2 cellular contexts compared by ENCODE assay signal in genomic region chr11:1670928-1671371, GRCh38.
TF ChIP-seq lines count a peak whose summit lies in the region.

No MANE protein-coding gene starts in this region.

TF ChIP-seq in HEK293, 187 proteins besides CTCF, POLR2A, EP300 and RAD21:
- peak; percentile 81 for TF ChIP-seq EGR2 (tag by site-specific recombination; IDR thresholded peaks at IDR 0.05; ENCODE audit: low read depth)
- TF ChIP-seq ZFHX2 (tag by site-specific recombination; conservative IDR thresholded peaks at IDR 0.05), result peak; percentile 68
- no peak for TF ChIP-seq ZNF830 (tag by site-specific recombination; IDR thresholded peaks at IDR 0.05; ENCODE audit: low read depth)
- TF ChIP-seq ZNF658 (tag by site-specific recombination; IDR thresholded peaks at IDR 0.05), result no peak

TF ChIP-seq in HepG2, 621 proteins besides CTCF, POLR2A, EP300 and RAD21:
- TF ChIP-seq ZBTB38 (CRISPR knock-in tag; IDR thresholded peaks at IDR 0.05), result peak; percentile 91
- TF ChIP-seq, protein P1, sequence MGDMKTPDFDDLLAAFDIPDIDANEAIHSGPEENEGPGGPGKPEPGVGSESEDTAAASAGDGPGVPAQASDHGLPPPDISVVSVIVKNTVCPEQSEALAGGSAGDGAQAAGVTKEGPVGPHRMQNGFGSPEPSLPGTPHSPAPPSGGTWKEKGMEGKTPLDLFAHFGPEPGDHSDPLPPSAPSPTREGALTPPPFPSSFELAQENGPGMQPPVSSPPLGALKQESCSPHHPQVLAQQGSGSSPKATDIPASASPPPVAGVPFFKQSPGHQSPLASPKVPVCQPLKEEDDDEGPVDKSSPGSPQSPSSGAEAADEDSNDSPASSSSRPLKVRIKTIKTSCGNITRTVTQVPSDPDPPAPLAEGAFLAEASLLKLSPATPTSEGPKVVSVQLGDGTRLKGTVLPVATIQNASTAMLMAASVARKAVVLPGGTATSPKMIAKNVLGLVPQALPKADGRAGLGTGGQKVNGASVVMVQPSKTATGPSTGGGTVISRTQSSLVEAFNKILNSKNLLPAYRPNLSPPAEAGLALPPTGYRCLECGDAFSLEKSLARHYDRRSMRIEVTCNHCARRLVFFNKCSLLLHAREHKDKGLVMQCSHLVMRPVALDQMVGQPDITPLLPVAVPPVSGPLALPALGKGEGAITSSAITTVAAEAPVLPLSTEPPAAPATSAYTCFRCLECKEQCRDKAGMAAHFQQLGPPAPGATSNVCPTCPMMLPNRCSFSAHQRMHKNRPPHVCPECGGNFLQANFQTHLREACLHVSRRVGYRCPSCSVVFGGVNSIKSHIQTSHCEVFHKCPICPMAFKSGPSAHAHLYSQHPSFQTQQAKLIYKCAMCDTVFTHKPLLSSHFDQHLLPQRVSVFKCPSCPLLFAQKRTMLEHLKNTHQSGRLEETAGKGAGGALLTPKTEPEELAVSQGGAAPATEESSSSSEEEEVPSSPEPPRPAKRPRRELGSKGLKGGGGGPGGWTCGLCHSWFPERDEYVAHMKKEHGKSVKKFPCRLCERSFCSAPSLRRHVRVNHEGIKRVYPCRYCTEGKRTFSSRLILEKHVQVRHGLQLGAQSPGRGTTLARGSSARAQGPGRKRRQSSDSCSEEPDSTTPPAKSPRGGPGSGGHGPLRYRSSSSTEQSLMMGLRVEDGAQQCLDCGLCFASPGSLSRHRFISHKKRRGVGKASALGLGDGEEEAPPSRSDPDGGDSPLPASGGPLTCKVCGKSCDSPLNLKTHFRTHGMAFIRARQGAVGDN (CRISPR knock-in tag; IDR thresholded peaks at IDR 0.05), result peak; percentile 70
- TF ChIP-seq IRF9 (CRISPR knock-in tag; IDR thresholded peaks at IDR 0.05; ENCODE audit: borderline replicate concordance), result no peak
- TF ChIP-seq ZNF839 (CRISPR knock-in tag; IDR thresholded peaks at IDR 0.05; ENCODE audit: borderline replicate concordance), result no peak
- TF ChIP-seq SAFB2 (CRISPR knock-in tag; IDR thresholded peaks at IDR 0.05; ENCODE audit: borderline replicate concordance, low read depth), result 0 out of 2 replicates have a peak, but pooled peaks have one; percentile 36
- 0 out of 2 replicates have a peak, but pooled peaks have one; percentile 30 for TF ChIP-seq AKAP8 (CRISPR knock-in tag; IDR thresholded peaks at IDR 0.05)
- TF ChIP-seq SALL1 (CRISPR knock-in tag; IDR thresholded peaks at IDR 0.05), result 0 out of 2 replicates have a peak, but pooled peaks have one; percentile 17
- TF ChIP-seq ZNF225 (CRISPR knock-in tag; IDR thresholded peaks at IDR 0.05), result 0 out of 2 replicates have a peak, but pooled peaks have one; percentile 26
- peak; percentile 88 for TF ChIP-seq HNRNPL (IDR thresholded peaks at IDR 0.05; ENCODE audit: low read depth, low read length)
- TF ChIP-seq, protein P2, sequence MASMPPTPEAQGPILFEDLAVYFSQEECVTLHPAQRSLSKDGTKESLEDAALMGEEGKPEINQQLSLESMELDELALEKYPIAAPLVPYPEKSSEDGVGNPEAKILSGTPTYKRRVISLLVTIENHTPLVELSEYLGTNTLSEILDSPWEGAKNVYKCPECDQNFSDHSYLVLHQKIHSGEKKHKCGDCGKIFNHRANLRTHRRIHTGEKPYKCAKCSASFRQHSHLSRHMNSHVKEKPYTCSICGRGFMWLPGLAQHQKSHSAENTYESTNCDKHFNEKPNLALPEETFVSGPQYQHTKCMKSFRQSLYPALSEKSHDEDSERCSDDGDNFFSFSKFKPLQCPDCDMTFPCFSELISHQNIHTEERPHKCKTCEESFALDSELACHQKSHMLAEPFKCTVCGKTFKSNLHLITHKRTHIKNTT (CRISPR knock-in tag; IDR thresholded peaks at IDR 0.05), result no peak
- TF ChIP-seq ZNF788 (CRISPR knock-in tag; IDR thresholded peaks at IDR 0.05; ENCODE audit: borderline replicate concordance), result 0 out of 2 replicates have a peak, but pooled peaks have one; percentile 28
- peak; percentile 68; the same call in 1 of the 2 replicates for TF ChIP-seq ZFP41 (CRISPR knock-in tag; IDR thresholded peaks at IDR 0.05; ENCODE audit: borderline replicate concordance)
- TF ChIP-seq SP4 (CRISPR knock-in tag; IDR thresholded peaks at IDR 0.05), result 0 out of 2 replicates have a peak, but pooled peaks have one; percentile 20
